8 cellular contexts compared by ENCODE assay signal in the genomic region with DNA sequence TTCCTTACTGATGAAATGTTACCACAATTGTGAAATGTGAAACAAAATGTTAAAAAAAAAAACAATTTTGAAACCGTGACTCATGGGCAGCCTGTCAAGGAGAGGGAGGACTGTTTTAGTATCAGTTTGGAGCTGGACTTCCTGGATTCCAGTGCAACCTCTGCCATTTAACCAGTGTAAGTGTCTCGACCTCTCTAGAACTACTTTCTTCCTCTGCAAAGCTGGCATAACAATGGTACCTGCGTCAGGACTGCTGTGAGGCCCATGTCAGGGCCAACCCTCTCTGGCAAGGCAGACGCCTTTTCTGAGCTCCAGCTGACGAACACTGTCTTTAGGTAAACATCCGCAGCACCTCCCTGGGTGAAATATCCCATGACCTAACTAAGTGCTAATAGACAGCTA. TPM values are rescaled to one million over a fixed set of nuclear protein-coding genes. Genes with fewer than 3 reads are reported as not detected.
DNase-seq lines count a peak whose midpoint lies in the region; ATAC-seq and TF ChIP-seq lines count a peak whose summit lies in the region.

No MANE protein-coding gene starts in this region.

- H3K9me3 ChIP-seq in fibroblast of lung (ENCODE audit: control insufficient read depth, insufficient read depth, low read depth, low read length): no peaks in the 10 kb centered on the region
- no peaks in the 10 kb centered on the region for H3K9me3 ChIP-seq in sigmoid colon
- H3K9me3 ChIP-seq in mucosa of descending colon: no peaks in the 10 kb centered on the region

- H3K27me3 ChIP-seq in fibroblast of lung (ENCODE audit: control insufficient read depth, insufficient read depth, low read length): no peaks in the 10 kb centered on the region
- no peaks in the 10 kb centered on the region for H3K27me3 ChIP-seq in sigmoid colon

- no peaks in the 10 kb centered on the region for H3K27me3 Mint-ChIP-seq in endothelial cell (ENCODE audit: unreplicated experiment)

- H3K4me2 ChIP-seq in fibroblast of lung (ENCODE audit: extremely low read depth, insufficient read depth, low read length): peak overlapping the region; percentile 39

- H2AFZ ChIP-seq in fibroblast of lung (ENCODE audit: low read length): no peak overlapping the region

- peaks cover 6% of the 10 kb centered on the region for H3K4me1 Mint-ChIP-seq in endothelial cell (ENCODE audit: unreplicated experiment)

- H3K4me3 Mint-ChIP-seq in endothelial cell (ENCODE audit: unreplicated experiment): no peak overlapping the region

- no peaks in the 10 kb centered on the region for H3K9me3 Mint-ChIP-seq in endothelial cell (ENCODE audit: unreplicated experiment)

- no peak for TF ChIP-seq CTCF in RWPE1 (conservative IDR thresholded peaks at IDR 0.05; ENCODE audit: low read depth)
- no peak for TF ChIP-seq CTCF in fibroblast of lung (conservative IDR thresholded peaks at IDR 0.05 in 1 of 2, IDR thresholded peaks at IDR 0.05 in 1 of 2; ENCODE audit: low read depth in 1 of 2, low read length in 2 of 2)
- no peak for TF ChIP-seq CTCF in sigmoid colon (IDR thresholded peaks at IDR 0.05)
- TF ChIP-seq CTCF in mucosa of descending colon (IDR thresholded peaks at IDR 0.05): no peak
- no peak for TF ChIP-seq CTCF in endothelial cell (IDR thresholded peaks at IDR 0.05; ENCODE audit: unreplicated experiment)

- H3K4me1 ChIP-seq in fibroblast of lung (ENCODE audit: control insufficient read depth, extremely low read depth, insufficient read depth, low read length): peaks cover 5% of the 10 kb centered on the region
- H3K4me1 ChIP-seq in sigmoid colon: peaks cover 0 to 33% (median 25%) of the 10 kb centered on the region in 4 donors
- no peaks in the 10 kb centered on the region for H3K4me1 ChIP-seq in mucosa of descending colon (ENCODE audit: low read depth)

- H3K36me3 Mint-ChIP-seq in endothelial cell (ENCODE audit: low read depth, unreplicated experiment): peaks cover 14% of the 10 kb centered on the region

- CTCF ChIA-PET in RWPE1 (lab: Yijun Ruan, JAX): interaction anchor here (0.7 to 1.2 kb wide), 3 partner anchors 197 to 229 kb away, joined by 3 read pairs; no protein-coding TSS in a partner anchor

- peak in 1 of 4 donors; percentile 25 for TF ChIP-seq EP300 in sigmoid colon (IDR thresholded peaks at IDR 0.05)

- TF ChIP-seq POLR2A in sigmoid colon (IDR thresholded peaks at IDR 0.05): no peak

- H3K36me3 ChIP-seq in fibroblast of lung (ENCODE audit: control insufficient read depth, insufficient read depth, low read length) (peaks cover 15% of the 10 kb centered on the region), sigmoid colon (peaks cover 0 to 39% (median 19%) of the 10 kb centered on the region in 4 donors), mucosa of descending colon (ENCODE audit: low read depth) (no peaks in the 10 kb centered on the region)

- H3K9ac ChIP-seq in fibroblast of lung (ENCODE audit: insufficient read depth, low read length): no peak overlapping the region

- no peaks in the 10 kb centered on the region for H4K20me1 ChIP-seq in fibroblast of lung (ENCODE audit: control insufficient read depth, extremely low read depth, insufficient read depth, low read length)

- ATAC-seq in mucosa of descending colon: no peak
- no peak for ATAC-seq in left colon

- intact Hi-C loops in sigmoid colon (cut with DNase I) (no loop called here), mucosa of descending colon (cut with DNase I, micrococcal nuclease) (no loop called here), left colon (cut with DNase I, micrococcal nuclease) (no loop called here)

- H3K27ac Mint-ChIP-seq in endothelial cell (ENCODE audit: unreplicated experiment): no peak overlapping the region

- peaks cover 6% of the 10 kb centered on the region for H3K79me2 ChIP-seq in fibroblast of lung (ENCODE audit: control insufficient read depth, insufficient read depth, low read length)

- 75 to 77% methylated on average over 6 of the region's 6 CpGs for WGBS in sigmoid colon, 2 donors

- H3K4me3 ChIP-seq in fibroblast of lung (replicated peaks in 1 of 4; ENCODE audit: control extremely low read depth in 1 of 4, insufficient read depth in 1 of 4, low read depth in 3 of 4, low read length in 4 of 4) (no peak overlapping the region), sigmoid colon (no peak overlapping the region), mucosa of descending colon (no peak overlapping the region)

- POLR2A ChIA-PET in RWPE1 (lab: Yijun Ruan, JAX; ENCODE audit: low non-redundant PET): no interaction called here

- DNase-seq in GM04503 (ENCODE audit: low read depth) (peak; percentile 82), RWPE1 (ENCODE audit: low spot score) (peak; percentile 57), fibroblast of lung (ENCODE audit: low read depth in 2 of 2) (peak; percentile 64 to 90), sigmoid colon (peak; percentile 81), mucosa of descending colon (no peak), endothelial cell (ENCODE audit: low spot score) (no peak), left colon (no peak), COLO668 (lab: John Stamatoyannopoulos, UW; ENCODE audit: unreplicated experiment) (no peak)

- peak overlapping the region; percentile 89 for H3K27ac ChIP-seq in RWPE1
- H3K27ac ChIP-seq in fibroblast of lung (ENCODE audit: insufficient read depth, low read length): peak overlapping the region; percentile 38
- peak overlapping the region; percentile 70 to 83 (median 79) for H3K27ac ChIP-seq in sigmoid colon

RNA-seq across cellular contexts. Expression of a gene that starts 20.9 kb away (rescaled TPM):
- total RNA-seq in fibroblast of lung: 15.7 and 17.7 TPM in 2 replicates
- polyA plus RNA-seq in fibroblast of lung: 4.3 and 7.3 TPM in 2 replicates
- polyA plus RNA-seq in fibroblast of lung (2012): 6.0 and 10.0 TPM in 2 replicates
- 16.5 and 38.7 TPM in 2 replicates for polyA minus RNA-seq in fibroblast of lung (ENCODE audit: low replicate concordance)
- 10 to 100 TPM in 3 of 4 donors, 1 to 10 TPM in 1; 7.5 to 16.7 (median 11.5) TPM for total RNA-seq in sigmoid colon
- polyA plus RNA-seq in sigmoid colon: 1 to 10 TPM in 1 of 3 donors, under 1 TPM in 2; 0.60 to 7.1 (median 0.69) TPM
- 10 to 100 TPM in 1 of 3 donors, 1 to 10 TPM in 2; 8.4 to 13.5 (median 8.7) TPM for total RNA-seq in mucosa of descending colon
- total RNA-seq in endothelial cell (ENCODE audit: unreplicated experiment): 10.6 TPM
- 10 to 100 TPM in 1 of 2 donors, 1 to 10 TPM in 1; 7.3 to 12.6 TPM for total RNA-seq in left colon

RNA-seq across cellular contexts. Expression of a gene that starts 40.6 kb away (rescaled TPM):
- total RNA-seq in fibroblast of lung (4.4 and 4.6 TPM in 2 replicates), sigmoid colon (10 to 100 TPM; 32.1 to 53.8 (median 41.2) TPM), mucosa of descending colon (10 to 100 TPM; 13.7 to 27.8 (median 15.3) TPM), endothelial cell (ENCODE audit: unreplicated experiment) (1.1 TPM), left colon (10 to 100 TPM; 10.3 to 24.5 TPM)
- polyA plus RNA-seq in fibroblast of lung (2.4 and 5.7 TPM in 2 replicates), sigmoid colon (10 to 100 TPM in 1 of 3 donors, 1 to 10 TPM in 2; 3.5 to 10.8 (median 6.0) TPM)
- polyA plus RNA-seq in fibroblast of lung (2012): 2.2 and 6.4 TPM in 2 replicates
- polyA minus RNA-seq in fibroblast of lung (ENCODE audit: low replicate concordance): 5.3 and 5.4 TPM in 2 replicates

Comparison
In these comparisons a context has a peak if more than half of its experiments do, and no peak if none do; other contexts are left out.
1. DNase-seq: peak in GM04503 (single experiment), RWPE1 (single experiment), fibroblast of lung (2 of 2) and sigmoid colon (single experiment); none in mucosa of descending colon (0 of 3), endothelial cell (single experiment), left colon (0 of 2) and COLO668 (single experiment).
2. H3K27ac ChIP-seq: peak in every context shown above with its lines; median percentile 89 in RWPE1; 79 in sigmoid colon; 38 in fibroblast of lung.